Comparison of ENCODE assay signal across 8 cellular contexts in genomic region chr3:125107861-125108567, GRCh38. TPM values are rescaled to one million over a fixed set of nuclear protein-coding genes. Genes with fewer than 3 reads are reported as not detected.
DNase-seq lines count a peak whose midpoint lies in the region; ATAC-seq and TF ChIP-seq lines count a peak whose summit lies in the region.

No MANE protein-coding gene starts in this region.

- no peaks in the 10 kb centered on the region for H3K27me3 ChIP-seq in right lobe of liver

- H3K9me3 ChIP-seq in right lobe of liver, result no peaks in the 10 kb centered on the region

- 84% methylated on average over 9 of the region's 13 CpGs for WGBS in right lobe of liver (ENCODE audit: insufficient coverage, low coverage, low lambda C conversion rate, missing lambda C conversion rate)

- TF ChIP-seq POLR2A in GM19099 (IDR thresholded peaks at IDR 0.05; ENCODE audit: extremely low read depth, insufficient read length, low read depth) (peak; percentile 25), erythroblast (IDR thresholded peaks at IDR 0.05; ENCODE audit: low read length) (no peak), right lobe of liver (IDR thresholded peaks at IDR 0.05) (no peak)

- DNase-seq in AG08395 (ENCODE audit: low spot score), result peak; percentile 76
- DNase-seq in erythroblast (lab: John Stamatoyannopoulos, UW), result peak; percentile 24 to 69
- DNase-seq in NCI-H187 treated with DMSO at 0.1 percent for 48 hours (lab: John Stamatoyannopoulos, UW), result no peak
- no peak for DNase-seq in activated gamma-delta T cell (lab: John Stamatoyannopoulos, UW)
- DNase-seq in right lobe of liver, result no peak
- DNase-seq in mucosa of gallbladder (ENCODE audit: low spot score), result no peak

- ATAC-seq in HG03565 (IDR thresholded peaks at IDR 0.05; ENCODE audit: unreplicated experiment) (peak; percentile 50), right lobe of liver (no peak)

- no peak for TF ChIP-seq CTCF in right lobe of liver (IDR thresholded peaks at IDR 0.05)

- H3K36me3 ChIP-seq in right lobe of liver, result no peaks in the 10 kb centered on the region

- intact Hi-C loops in right lobe of liver (cut with DNase I), result no loop called here

- H3K4me1 ChIP-seq in right lobe of liver, result no peaks in the 10 kb centered on the region

- no peak overlapping the region for H3K4me3 ChIP-seq in right lobe of liver

- H3K27ac ChIP-seq in right lobe of liver, result no peak overlapping the region

RNA-seq across cellular contexts. Expression of gene HEG1, which starts 52.2 kb away (rescaled TPM):
- total RNA-seq in right lobe of liver (10 to 100 TPM in 3 of 6 experiments, 1 to 10 TPM in 3; 3.5 to 14.9 (median 10.8) TPM), mucosa of gallbladder (47.6 TPM)

Comparison
In these comparisons a context has a peak if more than half of its experiments do, and no peak if none do; other contexts are left out.
1. DNase-seq: peak in AG08395 (single experiment) and erythroblast (2 of 2); none in NCI-H187 treated with DMSO at 0.1 percent for 48 hours (single experiment), activated gamma-delta T cell (single experiment), right lobe of liver (0 of 3) and mucosa of gallbladder (single experiment).